8 cellular contexts compared by ENCODE assay signal in the genomic region with DNA sequence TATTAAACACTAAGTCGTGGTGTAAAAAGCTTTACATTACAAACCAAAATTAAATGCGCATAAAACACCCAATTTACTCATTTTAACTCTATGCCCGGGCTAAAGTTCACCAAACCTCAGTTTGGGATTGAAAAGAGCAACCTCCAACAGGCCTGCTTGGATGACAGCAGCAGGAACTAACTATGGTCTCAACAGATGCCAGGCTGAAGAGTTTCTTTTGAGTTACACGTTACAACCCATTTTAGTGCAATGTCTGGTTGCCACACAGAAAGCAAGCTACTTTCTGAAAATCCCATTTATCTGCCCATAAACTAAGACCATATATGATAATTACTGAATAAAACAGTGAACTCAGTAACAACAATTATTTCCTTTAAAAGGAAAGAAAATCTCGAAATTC. TPM values are rescaled to one million over a fixed set of nuclear protein-coding genes. Genes with fewer than 3 reads are reported as not detected.
DNase-seq lines count a peak whose midpoint lies in the region; ATAC-seq, FAIRE-seq and TF ChIP-seq lines count a peak whose summit lies in the region.

No MANE protein-coding gene starts in this region.

- H3K27me3 Mint-ChIP-seq in activated naive CD4-positive, alpha-beta T cell treated with anti-CD3 and anti-CD28 coated beads for 36 hours (ENCODE audit: low read depth), result no peaks in the 10 kb centered on the region
- no peaks in the 10 kb centered on the region for H3K27me3 Mint-ChIP-seq in astrocyte (ENCODE audit: low read depth, unreplicated experiment)
- no peaks in the 10 kb centered on the region for H3K27me3 Mint-ChIP-seq in type B pancreatic cell

- peaks cover 76% of the 10 kb centered on the region for H3K4me1 Mint-ChIP-seq in activated naive CD4-positive, alpha-beta T cell treated with anti-CD3 and anti-CD28 coated beads for 36 hours (ENCODE audit: low read depth)
- H3K4me1 Mint-ChIP-seq in astrocyte (ENCODE audit: low read depth, unreplicated experiment) (peaks cover 25% of the 10 kb centered on the region), type B pancreatic cell (ENCODE audit: unreplicated experiment) (peaks cover 22% of the 10 kb centered on the region)

- H3K9ac ChIP-seq in astrocyte (ENCODE audit: low read length), result peak overlapping the region; percentile 89

- H3K36me3 Mint-ChIP-seq in activated naive CD4-positive, alpha-beta T cell treated with anti-CD3 and anti-CD28 coated beads for 36 hours (ENCODE audit: low read depth), result peaks cover 75% of the 10 kb centered on the region
- H3K36me3 Mint-ChIP-seq in astrocyte (ENCODE audit: low read depth, unreplicated experiment) (no peaks in the 10 kb centered on the region), type B pancreatic cell (peaks cover 17% of the 10 kb centered on the region)

- peak overlapping the region; percentile 86 for H3K4me3 Mint-ChIP-seq in activated naive CD4-positive, alpha-beta T cell treated with anti-CD3 and anti-CD28 coated beads for 36 hours
- H3K4me3 Mint-ChIP-seq in astrocyte (ENCODE audit: unreplicated experiment) (peak overlapping the region; percentile 93), type B pancreatic cell (peak overlapping the region; percentile 90)

- peak overlapping the region; percentile 98 for H3K27ac Mint-ChIP-seq in activated naive CD4-positive, alpha-beta T cell treated with anti-CD3 and anti-CD28 coated beads for 36 hours
- H3K27ac Mint-ChIP-seq in astrocyte (ENCODE audit: unreplicated experiment) (peak overlapping the region; percentile 36), type B pancreatic cell (peak overlapping the region; percentile 79)

- H4K20me1 ChIP-seq in astrocyte (ENCODE audit: insufficient read depth, low read length), result no peaks in the 10 kb centered on the region

- H3K36me3 ChIP-seq in astrocyte (ENCODE audit: insufficient read depth, low read length) (no peaks in the 10 kb centered on the region), mesodermal cell (ENCODE audit: control insufficient read depth, insufficient read depth, low read length) (no peaks in the 10 kb centered on the region)

- no peaks in the 10 kb centered on the region for H3K79me2 ChIP-seq in astrocyte (ENCODE audit: insufficient read depth, low read length)

- H3K4me2 ChIP-seq in astrocyte (ENCODE audit: low read length), result peak overlapping the region; percentile 100

- H3K27me3 ChIP-seq in astrocyte (ENCODE audit: insufficient read depth, low read length), result peaks cover 2% of the 10 kb centered on the region

- H3K4me3 ChIP-seq in astrocyte (ENCODE audit: insufficient read depth, low read depth, low read length), result peak overlapping the region; percentile 89
- peak overlapping the region; percentile 77 for H3K4me3 ChIP-seq in mesodermal cell (ENCODE audit: extremely low read depth, insufficient read depth, low read length, poor library complexity, severe bottlenecking)

- H3K4me1 ChIP-seq in astrocyte (ENCODE audit: insufficient read depth, low read length), result peaks cover 3% of the 10 kb centered on the region
- H3K4me1 ChIP-seq in mesodermal cell (ENCODE audit: control insufficient read depth, insufficient read depth, low read length, poor library complexity, severe bottlenecking), result peaks cover 9% of the 10 kb centered on the region

- H3K27ac ChIP-seq in astrocyte (ENCODE audit: low read depth, low read length), result no peak overlapping the region
- H3K27ac ChIP-seq in mesodermal cell (ENCODE audit: low read depth, low read length, severe bottlenecking), result no peak overlapping the region

- DNase-seq in activated naive CD4-positive, alpha-beta T cell treated with anti-CD3 and anti-CD28 coated beads for 36 hours, result peak; percentile 25
- no peak for DNase-seq in activated naive CD4-positive, alpha-beta T cell (lab: John Stamatoyannopoulos, UW)
- DNase-seq in astrocyte (ENCODE audit: low read depth), result no peak
- no peak for DNase-seq in type B pancreatic cell (ENCODE audit: extremely low spot score, unreplicated experiment)
- no peak for DNase-seq in GM19238 (ENCODE audit: insufficient read length, low spot score)
- no peak for DNase-seq in NCI-H2029 (lab: John Stamatoyannopoulos, UW)

- CTCF ChIA-PET in activated naive CD4-positive, alpha-beta T cell treated with anti-CD3 and anti-CD28 coated beads for 36 hours (lab: Charles Lee), result interaction anchor here (1.4 kb wide), 1 partner anchor 17 kb away, joined by 4 read pairs; no protein-coding TSS in a partner anchor

- H2AFZ ChIP-seq in astrocyte (ENCODE audit: low read depth, low read length), result peak overlapping the region; percentile 59

- H3K9me3 ChIP-seq in astrocyte (ENCODE audit: insufficient read depth, low read depth, low read length), result no peaks in the 10 kb centered on the region
- no peaks in the 10 kb centered on the region for H3K9me3 ChIP-seq in mesodermal cell (ENCODE audit: control insufficient read depth, low read length)

- H3K9me3 Mint-ChIP-seq in activated naive CD4-positive, alpha-beta T cell treated with anti-CD3 and anti-CD28 coated beads for 36 hours, result no peaks in the 10 kb centered on the region
- H3K9me3 Mint-ChIP-seq in astrocyte (ENCODE audit: unreplicated experiment) (no peaks in the 10 kb centered on the region), type B pancreatic cell (no peaks in the 10 kb centered on the region)

- intact Hi-C loops in activated naive CD4-positive, alpha-beta T cell treated with anti-CD3 and anti-CD28 coated beads for 36 hours (cut with micrococcal nuclease), result loop anchor here (1.0 to 5.0 kb wide), 8 partner anchors 15 to 1911 kb away; partner anchors contain the start of genes RFTN1 and TBC1D5

- TF ChIP-seq CTCF in astrocyte (IDR thresholded peaks at IDR 0.05; ENCODE audit: insufficient read depth, low read depth, low read length) (no peak), type B pancreatic cell (conservative IDR thresholded peaks at IDR 0.05) (no peak)

- ATAC-seq in HG02938 (IDR thresholded peaks at IDR 0.05; ENCODE audit: unreplicated experiment), result no peak

- no peak for FAIRE-seq in astrocyte (lab: Jason Lieb, UNC)

- WGBS in mesodermal cell (ENCODE audit: insufficient coverage in 2 of 2), 2 experiments, result 18 to 29% methylated on average over 3 to 4 of the region's 5 CpGs

RNA-seq across cellular contexts. Expression of gene SATB1, which starts 2.2 kb away (rescaled TPM):
- total RNA-seq in activated naive CD4-positive, alpha-beta T cell treated with anti-CD3 and anti-CD28 coated beads for 36 hours, result 100 to 1,000 TPM; 303 to 305 TPM
- total RNA-seq in astrocyte (17.7 and 18.0 TPM in 2 replicates), type B pancreatic cell (ENCODE audit: low replicate concordance) (37.1 and 39.9 TPM in 2 replicates)
- 32.7 TPM for polyA plus RNA-seq in mesodermal cell (2013, experiment 1 of 2)
- 29.9 TPM for polyA plus RNA-seq in mesodermal cell (2013, experiment 2 of 2)

Comparison
In these comparisons a context has a peak if more than half of its experiments do, and no peak if none do; other contexts are left out.
1. H3K27ac Mint-ChIP-seq: peak in every context shown above with its lines; median percentile 98 in activated naive CD4-positive, alpha-beta T cell treated with anti-CD3 and anti-CD28 coated beads for 36 hours; 79 in type B pancreatic cell; 36 in astrocyte.